9 cellular contexts compared by ENCODE assay signal in genomic region chr9:113622038-113622437, GRCh38.
DNase-seq lines count a peak whose midpoint lies in the region; ATAC-seq and TF ChIP-seq lines count a peak whose summit lies in the region.
"Had no signal": no experiment of that assay in that cellular context is flagged by ENCODE, and none has a peak within 500 bp of the region (broad histone marks: within the 10 kb centered on the region; RNA-seq: fewer than 3 reads in every experiment).

No MANE protein-coding gene starts in this region.

- H3K9ac ChIP-seq in mammary epithelial cell (ENCODE audit: insufficient read depth, low read length): no peak overlapping the region

- DNase-seq in left ventricle myocardium inferior (no peak), Right ventricle myocardium inferior (ENCODE audit: missing footprints) (no peak), mammary epithelial cell (no peak), uterus (no peak), NCI-H526 treated with DMSO at 0.1 percent for 48 hours (lab: John Stamatoyannopoulos, UW) (no peak), amniotic stem cell (lab: John Stamatoyannopoulos, UW) (no peak)
- DNase-seq in stimulated activated naive CD4-positive, alpha-beta T cell treated with Interleukin-2 at 50 U/mL for 16 hours (lab: John Stamatoyannopoulos, UW): no peak
- DNase-seq: CD8-positive, alpha-beta memory T cell had no signal

- in situ Hi-C loops in mammary epithelial cell (cut with MboI; ENCODE audit: low sequenced_read_pairs in 2 of 2): no loop called here

- H4K20me1 ChIP-seq in mammary epithelial cell (ENCODE audit: insufficient read depth, low read length): no peaks in the 10 kb centered on the region

- no peak for TF ChIP-seq POLR2A in uterus (IDR thresholded peaks at IDR 0.05)

- H3K4me1 ChIP-seq in left ventricle myocardium inferior (peaks cover 86% of the 10 kb centered on the region), mammary epithelial cell (ENCODE audit: insufficient read depth, low read length) (peaks cover 49% of the 10 kb centered on the region), muscle layer of duodenum (ENCODE audit: control insufficient read depth in 1 of 2, insufficient read depth in 2 of 2, low read length in 2 of 2) (peaks cover 25 to 31% of the 10 kb centered on the region in 2 donors), uterus (peaks cover 5 to 9% of the 10 kb centered on the region in 2 donors)

- CTCF ChIA-PET in mammary epithelial cell (lab: Charles Lee; ENCODE audit: low non-redundant PET): no interaction called here

- ATAC-seq in Right ventricle myocardium inferior: no peak

- no peak overlapping the region for H3K4me3 ChIP-seq in left ventricle myocardium inferior
- no peak overlapping the region for H3K4me3 ChIP-seq in mammary epithelial cell (replicated peaks in 1 of 3; ENCODE audit: insufficient read depth in 1 of 3, low read depth in 2 of 3, low read length in 3 of 3)
- H3K4me3 ChIP-seq in muscle layer of duodenum (ENCODE audit: low read depth in 1 of 2, low read length in 2 of 2): no peak overlapping the region
- H3K4me3 ChIP-seq in uterus: no peak overlapping the region

- H2AFZ ChIP-seq in mammary epithelial cell (ENCODE audit: low read depth, low read length): no peak overlapping the region

- H3K27ac ChIP-seq in left ventricle myocardium inferior (replicated peaks) (peak overlapping the region; percentile 92), mammary epithelial cell (ENCODE audit: insufficient read depth, low read depth, low read length) (peak overlapping the region; percentile 56), muscle layer of duodenum (ENCODE audit: low read length) (peak overlapping the region; percentile 90), uterus (peak overlapping the region; percentile 87 to 94)

- H3K36me3 ChIP-seq in left ventricle myocardium inferior (no peaks in the 10 kb centered on the region), mammary epithelial cell (ENCODE audit: insufficient read depth, low read length) (no peaks in the 10 kb centered on the region), muscle layer of duodenum (ENCODE audit: control insufficient read depth in 1 of 2, insufficient read depth in 2 of 2, low read length in 2 of 2) (peaks cover 0 to 14% of the 10 kb centered on the region in 2 donors), uterus (no peaks in the 10 kb centered on the region)

- H3K79me2 ChIP-seq in mammary epithelial cell (ENCODE audit: insufficient read depth, low read length): no peaks in the 10 kb centered on the region

- H3K27me3 ChIP-seq in left ventricle myocardium inferior (ENCODE audit: low read depth): no peaks in the 10 kb centered on the region
- H3K27me3 ChIP-seq in mammary epithelial cell (ENCODE audit: insufficient read depth, low read length): no peaks in the 10 kb centered on the region
- no peaks in the 10 kb centered on the region for H3K27me3 ChIP-seq in muscle layer of duodenum (ENCODE audit: low read depth, low read length)
- no peaks in the 10 kb centered on the region for H3K27me3 ChIP-seq in uterus

- dilution Hi-C loops in mammary epithelial cell (cut with HindIII; ENCODE audit: low sequenced_read_pairs): no loop called here

- WGBS in mammary epithelial cell (ENCODE audit: low coverage, missing lambda C conversion rate): 72% methylated on average over 3 of the region's 3 CpGs

- no peak for TF ChIP-seq CTCF in left ventricle myocardium inferior (IDR thresholded peaks at IDR 0.05; ENCODE audit: borderline replicate concordance)
- TF ChIP-seq CTCF in mammary epithelial cell (conservative IDR thresholded peaks at IDR 0.05 in 1 of 2, IDR thresholded peaks at IDR 0.05 in 1 of 2; ENCODE audit: extremely low read depth in 1 of 2, insufficient read depth in 1 of 2, low read depth in 1 of 2, low read length in 2 of 2): no peak
- no peak for TF ChIP-seq CTCF in uterus (IDR thresholded peaks at IDR 0.05)

- H3K4me2 ChIP-seq in mammary epithelial cell (ENCODE audit: insufficient read depth, low read depth, low read length): no peak overlapping the region

- H3K9me3 ChIP-seq in left ventricle myocardium inferior (replicated peaks) (no peaks in the 10 kb centered on the region), mammary epithelial cell (replicated peaks; ENCODE audit: insufficient read depth, low read length) (no peaks in the 10 kb centered on the region), muscle layer of duodenum (ENCODE audit: control insufficient read depth in 1 of 2, low read length in 2 of 2) (no peaks in the 10 kb centered on the region), uterus (no peaks in the 10 kb centered on the region)

- no TSS peak for BruUV-seq in mammary epithelial cell (replicated peaks; lab: Mats Ljungman, UMichigan)

- intact Hi-C loops in left ventricle myocardium inferior (cut with micrococcal nuclease) (no loop called here), Right ventricle myocardium inferior (cut with DNase I) (no loop called here), mammary epithelial cell (cut with micrococcal nuclease) (no loop called here), uterus (cut with DNase I; ENCODE audit: low total_unique reads) (no loop called here)
